ENCODE assay signal across 16 cellular contexts in the genomic region with DNA sequence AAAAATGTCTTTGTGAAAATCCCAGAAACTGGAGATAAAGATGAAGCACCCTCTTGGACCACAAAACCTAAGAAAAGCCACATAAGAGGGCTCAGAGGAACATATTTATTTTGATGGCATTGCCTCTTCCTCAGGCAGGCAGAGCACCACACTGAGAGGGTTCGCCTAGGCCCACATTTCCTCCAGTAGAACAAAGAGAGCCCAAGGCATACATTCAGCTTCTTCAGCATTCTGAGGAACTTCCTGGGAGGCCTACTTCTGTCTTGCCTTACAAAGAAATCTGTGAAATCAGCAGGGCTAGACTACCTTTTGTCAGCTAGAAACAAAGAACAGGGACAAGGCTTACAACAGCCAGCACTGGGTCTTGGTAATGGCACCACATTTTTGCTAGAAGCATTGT.
DNase-seq lines count a peak whose midpoint lies in the region; ATAC-seq and TF ChIP-seq lines count a peak whose summit lies in the region.
"Had no signal": no experiment of that assay in that cellular context is flagged by ENCODE, and none has a peak within 500 bp of the region (broad histone marks: within the 10 kb centered on the region; RNA-seq: fewer than 3 reads in every experiment).

No MANE protein-coding gene starts in this region.

- H3K79me2 ChIP-seq in GM23338 (replicated peaks; ENCODE audit: insufficient read depth) (no peaks in the 10 kb centered on the region), SU-DHL-6 (ENCODE audit: insufficient read depth, low read length) (no peaks in the 10 kb centered on the region), neural progenitor cell (ENCODE audit: low read depth) (no peaks in the 10 kb centered on the region)

- no peak overlapping the region for H3K4me3 Mint-ChIP-seq in GM23338
- H3K4me3 Mint-ChIP-seq in neural progenitor cell, result no peak overlapping the region
- H3K4me3 Mint-ChIP-seq: B cell; CD8-positive, alpha-beta T cell; H9 had no signal

- H3K4me2 ChIP-seq in GM23338 (no peak overlapping the region), SU-DHL-6 (ENCODE audit: low read depth, low read length, poor library complexity, severe bottlenecking) (no peak overlapping the region), neural progenitor cell (peak overlapping the region; percentile 19)
- H3K4me2 ChIP-seq: BLaER1 treated with 17β-estradiol and CSF1 and Interleukin-3, amounts not matched to agents 10 nM and 100 nM had no signal

- H3K27me3 ChIP-seq in GM23338 (ENCODE audit: insufficient read depth), result no peaks in the 10 kb centered on the region
- H3K27me3 ChIP-seq in SU-DHL-6 (ENCODE audit: low read length), result no peaks in the 10 kb centered on the region
- no peaks in the 10 kb centered on the region for H3K27me3 ChIP-seq in neural progenitor cell
- H3K27me3 ChIP-seq in foreskin keratinocyte, result no peaks in the 10 kb centered on the region
- H3K27me3 ChIP-seq: BLaER1 treated with 17β-estradiol and CSF1 and Interleukin-3, amounts not matched to agents 10 nM and 100 nM had no signal

- H3K4me3 ChIP-seq in GM23338, result no peak overlapping the region
- no peak overlapping the region for H3K4me3 ChIP-seq in SU-DHL-6 (ENCODE audit: insufficient read depth, low read length, poor library complexity, severe bottlenecking)
- H3K4me3 ChIP-seq in neural progenitor cell, result no peak overlapping the region
- H3K4me3 ChIP-seq: BLaER1 treated with 17β-estradiol and CSF1 and Interleukin-3, amounts not matched to agents 10 nM and 100 nM had no signal

- H3K27ac ChIP-seq in GM23338 (ENCODE audit: low read depth) (no peak overlapping the region), SU-DHL-6 (ENCODE audit: low read depth, low read length) (no peak overlapping the region), neural progenitor cell (peak overlapping the region; percentile 49), foreskin keratinocyte (no peak overlapping the region)
- H3K27ac ChIP-seq: BLaER1 treated with 17β-estradiol and CSF1 and Interleukin-3, amounts not matched to agents 10 nM and 100 nM had no signal

- H4K20me1 ChIP-seq in GM23338 (replicated peaks; ENCODE audit: insufficient read depth) (no peaks in the 10 kb centered on the region), SU-DHL-6 (ENCODE audit: low read depth, low read length) (no peaks in the 10 kb centered on the region), neural progenitor cell (ENCODE audit: low read depth) (no peaks in the 10 kb centered on the region)
- H4K20me1 ChIP-seq: BLaER1 treated with 17β-estradiol and CSF1 and Interleukin-3, amounts not matched to agents 10 nM and 100 nM had no signal

- H3K27me3 Mint-ChIP-seq in GM23338 (ENCODE audit: insufficient read depth, low read depth, poor library complexity) (peaks cover 2% of the 10 kb centered on the region), neural progenitor cell (ENCODE audit: insufficient read depth, low read depth) (no peaks in the 10 kb centered on the region)
- H3K27me3 Mint-ChIP-seq: B cell had no signal

- H3K27ac Mint-ChIP-seq in GM23338 (no peak overlapping the region), neural progenitor cell (peak overlapping the region; percentile 72)
- H3K27ac Mint-ChIP-seq: B cell; CD8-positive, alpha-beta T cell had no signal

- H3K9me3 Mint-ChIP-seq in GM23338, result peaks cover 23% of the 10 kb centered on the region
- H3K9me3 Mint-ChIP-seq in neural progenitor cell, result peaks cover 26% of the 10 kb centered on the region

- H3K36me3 Mint-ChIP-seq in GM23338 (ENCODE audit: low read depth) (peaks cover 14% of the 10 kb centered on the region; the same call in 2 of the 3 replicates), neural progenitor cell (no peaks in the 10 kb centered on the region)
- H3K36me3 Mint-ChIP-seq: CD8-positive, alpha-beta T cell had no signal

- DNase-seq in GM23338 (ENCODE audit: low spot score) (no peak), neural progenitor cell (ENCODE audit: low spot score) (peak; percentile 59), foreskin keratinocyte (no peak), COLO829 (ENCODE audit: low spot score) (no peak)
- no peak for DNase-seq in stimulated activated naive CD4-positive, alpha-beta T cell (lab: John Stamatoyannopoulos, UW)
- DNase-seq: CD8-positive, alpha-beta T cell; COR-L47; DMS 273 treated with DMSO at 0.1 percent for 48 hours; DMS53; GDM1; H9; IMR-90; KBM-7 had no signal

- 0 out of 2 replicates have a peak overlapping the region, but pooled peaks have one; percentile 44 for H2AFZ ChIP-seq in GM23338
- H2AFZ ChIP-seq in SU-DHL-6 (ENCODE audit: low read depth, low read length, severe bottlenecking), result peak overlapping the region; percentile 36
- H2AFZ ChIP-seq in neural progenitor cell (replicated peaks), result no peak overlapping the region

- H3K4me1 Mint-ChIP-seq in GM23338, result peaks cover 6% of the 10 kb centered on the region; the same call in 1 of the 3 replicates
- peaks cover 11% of the 10 kb centered on the region for H3K4me1 Mint-ChIP-seq in neural progenitor cell
- H3K4me1 Mint-ChIP-seq: B cell had no signal

- ATAC-seq in GM23338 (no peak), foreskin keratinocyte (no peak)
- ATAC-seq: CD8-positive, alpha-beta T cell had no signal

- H3K9me2 ChIP-seq in GM23338 (ENCODE audit: insufficient read depth) (peaks cover 2% of the 10 kb centered on the region; the same call in 1 of the 2 replicates), SU-DHL-6 (replicated peaks; ENCODE audit: insufficient read depth, low read length) (no peaks in the 10 kb centered on the region)

- H3K9me3 ChIP-seq in SU-DHL-6 (ENCODE audit: insufficient read depth, low read length), result peaks cover 12% of the 10 kb centered on the region
- H3K9me3 ChIP-seq in neural progenitor cell (ENCODE audit: low read depth), result peaks cover 9% of the 10 kb centered on the region

- no peaks in the 10 kb centered on the region for H3K4me1 ChIP-seq in GM23338 (ENCODE audit: insufficient read depth)
- H3K4me1 ChIP-seq in neural progenitor cell, result peaks cover 8% of the 10 kb centered on the region
- H3K4me1 ChIP-seq in foreskin keratinocyte, result no peaks in the 10 kb centered on the region
- H3K4me1 ChIP-seq: BLaER1 treated with 17β-estradiol and CSF1 and Interleukin-3, amounts not matched to agents 10 nM and 100 nM had no signal

- H3K9ac ChIP-seq in SU-DHL-6 (ENCODE audit: low read length), result no peak overlapping the region
- no peak overlapping the region for H3K9ac ChIP-seq in neural progenitor cell
- H3K9ac ChIP-seq: BLaER1 treated with 17β-estradiol and CSF1 and Interleukin-3, amounts not matched to agents 10 nM and 100 nM had no signal

- H3F3A ChIP-seq in GM23338 (replicated peaks; ENCODE audit: low read depth) (no peaks in the 10 kb centered on the region), SU-DHL-6 (ENCODE audit: insufficient read depth) (peaks cover 6% of the 10 kb centered on the region; the same call in 1 of the 2 replicates), neural progenitor cell (ENCODE audit: low read depth) (no peaks in the 10 kb centered on the region)

- TF ChIP-seq CTCF in GM23338 (conservative IDR thresholded peaks at IDR 0.05; ENCODE audit: low read depth in 2 of 2), result no peak
- no peak for TF ChIP-seq CTCF in SU-DHL-6 (IDR thresholded peaks at IDR 0.05; ENCODE audit: insufficient read depth, low read length, poor library complexity, severe bottlenecking)
- TF ChIP-seq CTCF in neural progenitor cell (IDR thresholded peaks at IDR 0.05), result no peak
- TF ChIP-seq CTCF in foreskin keratinocyte (conservative IDR thresholded peaks at IDR 0.05), result no peak

- no peaks in the 10 kb centered on the region for H3K36me3 ChIP-seq in GM23338 (ENCODE audit: insufficient read depth)
- H3K36me3 ChIP-seq in SU-DHL-6 (ENCODE audit: low read length), result peaks cover 8% of the 10 kb centered on the region; the same call in 1 of the 2 replicates
- peaks cover 3% of the 10 kb centered on the region for H3K36me3 ChIP-seq in neural progenitor cell
- H3K36me3 ChIP-seq: BLaER1 treated with 17β-estradiol and CSF1 and Interleukin-3, amounts not matched to agents 10 nM and 100 nM had no signal

TF ChIP-seq in GM23338, 12 proteins besides CTCF, POLR2A, EP300 and RAD21 (continues in another document):
- TF ChIP-seq STAT1 (IDR thresholded peaks at IDR 0.05; ENCODE audit: unreplicated experiment), result no peak
- TF ChIP-seq JUNB (IDR thresholded peaks at IDR 0.05; ENCODE audit: unreplicated experiment), result no peak
- TF ChIP-seq ZNF114 (CRISPR knock-in tag; IDR thresholded peaks at IDR 0.05), result no peak
- TF ChIP-seq ZNF331 (CRISPR knock-in tag; IDR thresholded peaks at IDR 0.05; ENCODE audit: low read depth), result no peak
- no peak for TF ChIP-seq NANOG (IDR thresholded peaks at IDR 0.05; ENCODE audit: borderline replicate concordance)
- TF ChIP-seq POLR2AphosphoS5 (IDR thresholded peaks at IDR 0.05; ENCODE audit: low read depth), result no peak
- no peak for TF ChIP-seq CREB1 (CRISPR knock-in tag; IDR thresholded peaks at IDR 0.05; ENCODE audit: low read depth)
- no peak for TF ChIP-seq EZH2 (IDR thresholded peaks at IDR 0.05; ENCODE audit: low read depth, unreplicated experiment)
- TF ChIP-seq, protein P1, sequence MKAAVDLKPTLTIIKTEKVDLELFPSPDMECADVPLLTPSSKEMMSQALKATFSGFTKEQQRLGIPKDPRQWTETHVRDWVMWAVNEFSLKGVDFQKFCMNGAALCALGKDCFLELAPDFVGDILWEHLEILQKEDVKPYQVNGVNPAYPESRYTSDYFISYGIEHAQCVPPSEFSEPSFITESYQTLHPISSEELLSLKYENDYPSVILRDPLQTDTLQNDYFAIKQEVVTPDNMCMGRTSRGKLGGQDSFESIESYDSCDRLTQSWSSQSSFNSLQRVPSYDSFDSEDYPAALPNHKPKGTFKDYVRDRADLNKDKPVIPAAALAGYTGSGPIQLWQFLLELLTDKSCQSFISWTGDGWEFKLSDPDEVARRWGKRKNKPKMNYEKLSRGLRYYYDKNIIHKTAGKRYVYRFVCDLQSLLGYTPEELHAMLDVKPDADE (IDR thresholded peaks at IDR 0.05), result no peak
